1 cellular context compared by ENCODE assay signal in the genomic region with DNA sequence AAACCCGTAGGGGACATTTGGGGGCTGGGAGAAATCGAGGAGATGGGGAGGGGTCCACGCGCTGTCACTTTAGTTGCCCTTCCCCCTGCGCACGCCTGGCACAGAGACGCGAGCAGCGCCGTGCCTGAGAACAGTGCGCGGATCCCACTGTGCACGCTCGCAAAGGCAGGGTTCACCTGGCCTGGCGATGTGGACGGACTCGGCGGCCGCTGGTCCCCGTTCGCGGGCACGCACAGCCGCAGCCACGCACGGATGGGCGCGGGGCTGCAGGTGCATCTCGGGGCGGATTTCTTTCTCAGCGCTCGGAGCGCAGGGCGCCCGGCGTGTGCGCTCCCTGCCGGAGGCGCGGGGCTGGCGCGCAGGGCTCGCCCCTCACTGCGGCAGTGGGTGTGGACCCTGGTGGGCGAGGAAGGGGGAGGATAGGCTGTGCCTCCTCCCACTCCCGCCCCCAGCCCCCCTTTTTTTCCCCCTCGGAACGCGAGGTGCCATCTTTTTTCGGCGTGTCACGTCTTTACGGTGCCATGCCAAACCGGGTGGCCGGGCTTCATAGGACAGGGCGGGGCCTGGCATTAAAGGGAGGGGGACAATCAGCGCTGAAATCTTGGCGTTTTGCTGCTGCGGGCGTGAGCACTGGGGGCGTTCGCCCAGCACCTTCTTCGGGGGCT.
TF ChIP-seq lines count a peak whose summit lies in the region.

No MANE protein-coding gene starts in this region.

TF ChIP-seq in GM23338, 12 proteins besides CTCF, POLR2A, EP300 and RAD21 (continued from another document):
- TF ChIP-seq, protein P1, sequence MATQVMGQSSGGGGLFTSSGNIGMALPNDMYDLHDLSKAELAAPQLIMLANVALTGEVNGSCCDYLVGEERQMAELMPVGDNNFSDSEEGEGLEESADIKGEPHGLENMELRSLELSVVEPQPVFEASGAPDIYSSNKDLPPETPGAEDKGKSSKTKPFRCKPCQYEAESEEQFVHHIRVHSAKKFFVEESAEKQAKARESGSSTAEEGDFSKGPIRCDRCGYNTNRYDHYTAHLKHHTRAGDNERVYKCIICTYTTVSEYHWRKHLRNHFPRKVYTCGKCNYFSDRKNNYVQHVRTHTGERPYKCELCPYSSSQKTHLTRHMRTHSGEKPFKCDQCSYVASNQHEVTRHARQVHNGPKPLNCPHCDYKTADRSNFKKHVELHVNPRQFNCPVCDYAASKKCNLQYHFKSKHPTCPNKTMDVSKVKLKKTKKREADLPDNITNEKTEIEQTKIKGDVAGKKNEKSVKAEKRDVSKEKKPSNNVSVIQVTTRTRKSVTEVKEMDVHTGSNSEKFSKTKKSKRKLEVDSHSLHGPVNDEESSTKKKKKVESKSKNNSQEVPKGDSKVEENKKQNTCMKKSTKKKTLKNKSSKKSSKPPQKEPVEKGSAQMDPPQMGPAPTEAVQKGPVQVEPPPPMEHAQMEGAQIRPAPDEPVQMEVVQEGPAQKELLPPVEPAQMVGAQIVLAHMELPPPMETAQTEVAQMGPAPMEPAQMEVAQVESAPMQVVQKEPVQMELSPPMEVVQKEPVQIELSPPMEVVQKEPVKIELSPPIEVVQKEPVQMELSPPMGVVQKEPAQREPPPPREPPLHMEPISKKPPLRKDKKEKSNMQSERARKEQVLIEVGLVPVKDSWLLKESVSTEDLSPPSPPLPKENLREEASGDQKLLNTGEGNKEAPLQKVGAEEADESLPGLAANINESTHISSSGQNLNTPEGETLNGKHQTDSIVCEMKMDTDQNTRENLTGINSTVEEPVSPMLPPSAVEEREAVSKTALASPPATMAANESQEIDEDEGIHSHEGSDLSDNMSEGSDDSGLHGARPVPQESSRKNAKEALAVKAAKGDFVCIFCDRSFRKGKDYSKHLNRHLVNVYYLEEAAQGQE (IDR thresholded peaks at IDR 0.05; ENCODE audit: unreplicated experiment), result no peak
